ENCODE assay signal across 8 cellular contexts in the genomic region with DNA sequence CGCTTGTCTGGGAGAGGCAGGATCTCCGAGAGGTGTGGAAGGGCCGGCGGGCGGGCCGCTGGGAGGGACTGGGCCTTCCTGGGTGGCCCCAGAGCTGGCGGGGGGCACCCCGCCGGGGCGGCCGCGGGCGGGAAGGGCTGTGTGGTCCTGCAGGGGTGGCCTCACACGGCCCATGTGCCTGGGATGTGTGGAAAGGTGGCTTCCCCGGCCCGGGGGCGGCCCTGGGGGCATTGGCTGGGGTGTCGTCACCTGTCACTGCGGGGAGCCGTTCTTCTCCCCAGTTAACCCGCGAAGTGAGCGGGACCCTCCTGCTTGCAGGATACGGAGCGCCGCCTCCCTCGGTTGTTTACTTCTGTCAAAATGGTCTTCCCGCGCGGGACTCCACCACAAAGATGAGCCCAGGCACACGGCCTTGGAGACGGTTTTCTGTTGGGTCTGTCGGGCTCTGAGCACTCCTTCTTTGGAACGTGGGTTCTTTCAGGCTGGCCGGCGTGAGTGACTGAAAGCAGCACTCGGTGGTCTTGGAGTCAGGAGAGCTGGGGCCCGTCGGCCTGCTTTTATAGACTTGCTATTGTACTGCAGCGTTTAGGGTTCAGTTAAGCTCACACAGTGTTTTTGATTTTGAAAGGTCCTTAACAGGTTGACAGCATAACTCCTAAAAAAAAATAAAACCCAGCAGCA. TPM values are rescaled to one million over a fixed set of nuclear protein-coding genes. Genes with fewer than 3 reads are reported as not detected.
A peak's percentile ranks its signal among the peaks of the same experiment; 100 is the strongest.
DNase-seq lines count a peak whose midpoint lies in the region; ATAC-seq, FAIRE-seq and TF ChIP-seq lines count a peak whose summit lies in the region.

No MANE protein-coding gene starts in this region.

- no peaks in the 10 kb centered on the region for H3K9me3 ChIP-seq in HUES64 (ENCODE audit: insufficient read depth, low read depth, low read length)
- no peaks in the 10 kb centered on the region for H3K9me3 ChIP-seq in lower lobe of right lung

- H3K4me1 ChIP-seq in HUES64 (ENCODE audit: insufficient read depth, low read length) (peaks cover 18% of the 10 kb centered on the region), lower lobe of right lung (peaks cover 43% of the 10 kb centered on the region)

- H3K9ac ChIP-seq in HUES64 (ENCODE audit: low read depth, low read length) = peak overlapping the region; percentile 99

- intact Hi-C loops in lower lobe of right lung (cut with DNase I) = no loop called here

- ATAC-seq in GM21515 (IDR thresholded peaks at IDR 0.05; ENCODE audit: unreplicated experiment) (peak; percentile 30), lower lobe of right lung (peak; percentile 74)

- H3K27ac ChIP-seq in HUES64 (ENCODE audit: low read depth, low read length) = peak overlapping the region; percentile 97
- peak overlapping the region; percentile 89 to 94 for H3K27ac ChIP-seq in coronary artery
- peak overlapping the region; percentile 93 for H3K27ac ChIP-seq in lower lobe of right lung

- under 1% methylated on average over 40 of the region's 40 CpGs for WGBS in HUES64

- H3K36me3 ChIP-seq in HUES64 (ENCODE audit: insufficient read depth, low read length) (peaks cover 39% of the 10 kb centered on the region), lower lobe of right lung (no peaks in the 10 kb centered on the region)

- FAIRE-seq in frontal cortex (lab: Jason Lieb, UNC) = no peak

- peak overlapping the region; percentile 98 for H3K4me3 ChIP-seq in HUES64 (ENCODE audit: low read length)
- H3K4me3 ChIP-seq in coronary artery = peak overlapping the region; percentile 100
- H3K4me3 ChIP-seq in lower lobe of right lung = peak overlapping the region; percentile 97

- H3K27me3 ChIP-seq in HUES64 (ENCODE audit: insufficient read depth, low read length) = no peaks in the 10 kb centered on the region
- H3K27me3 ChIP-seq in lower lobe of right lung (ENCODE audit: low read depth) = peaks cover 6% of the 10 kb centered on the region

- TF ChIP-seq CTCF in coronary artery (IDR thresholded peaks at IDR 0.05) (no peak), lower lobe of right lung (IDR thresholded peaks at IDR 0.05) (no peak)

- peak; percentile 21 for DNase-seq in Daoy (ENCODE audit: low read depth)
- DNase-seq in activated CD4-positive, CD25-positive, alpha-beta regulatory T cell treated with anti-CD3 and anti-CD28 coated beads, Interleukin-2, amount 50 U/mL, for 72 hours = peak; percentile 65
- DNase-seq in coronary artery (ENCODE audit: low spot score) = peak; percentile 73
- DNase-seq in lower lobe of right lung = peak; percentile 64
- DNase-seq in stimulated activated CD4-positive, alpha-beta T cell treated with anti-CD3 and anti-CD28 coated beads, TNF-alpha, amount 100 ng/mL, for 4 hours (ENCODE audit: low read depth in 3 of 3) = peak; percentile 26 to 35 (median 28)
- DNase-seq in frontal cortex (ENCODE audit: low spot score in 2 of 2) = no peak

RNA-seq across cellular contexts. Expression of gene SMC3, which starts 0.7 kb away (rescaled TPM):
- total RNA-seq in Daoy (2014; rRNA removed; shearing (Covaris generic)) = 39.8 and 43.2 TPM in 2 replicates
- 83.8 TPM for polyA plus RNA-seq in HUES64 (2013, experiment 1 of 2)
- polyA plus RNA-seq in HUES64 (2013, experiment 2 of 2) = 88.4 TPM
- total RNA-seq in lower lobe of right lung (33.2 TPM), frontal cortex (55.4 TPM)

Comparison
In these comparisons a context has a peak if more than half of its experiments do, and no peak if none do; other contexts are left out.
1. DNase-seq: peak in Daoy (single experiment), activated CD4-positive, CD25-positive, alpha-beta regulatory T cell treated with anti-CD3 and anti-CD28 coated beads, Interleukin-2, amount 50 U/mL, for 72 hours (single experiment), coronary artery (single experiment), lower lobe of right lung (single experiment) and stimulated activated CD4-positive, alpha-beta T cell treated with anti-CD3 and anti-CD28 coated beads, TNF-alpha, amount 100 ng/mL, for 4 hours (3 of 3); none in frontal cortex (0 of 2).
2. Peak in every context shown above with its lines, with median percentiles within 50 percentile points of each other: H3K27ac ChIP-seq and H3K4me3 ChIP-seq.